Comparison of ENCODE assay signal across 1 cellular context in the genomic region with DNA sequence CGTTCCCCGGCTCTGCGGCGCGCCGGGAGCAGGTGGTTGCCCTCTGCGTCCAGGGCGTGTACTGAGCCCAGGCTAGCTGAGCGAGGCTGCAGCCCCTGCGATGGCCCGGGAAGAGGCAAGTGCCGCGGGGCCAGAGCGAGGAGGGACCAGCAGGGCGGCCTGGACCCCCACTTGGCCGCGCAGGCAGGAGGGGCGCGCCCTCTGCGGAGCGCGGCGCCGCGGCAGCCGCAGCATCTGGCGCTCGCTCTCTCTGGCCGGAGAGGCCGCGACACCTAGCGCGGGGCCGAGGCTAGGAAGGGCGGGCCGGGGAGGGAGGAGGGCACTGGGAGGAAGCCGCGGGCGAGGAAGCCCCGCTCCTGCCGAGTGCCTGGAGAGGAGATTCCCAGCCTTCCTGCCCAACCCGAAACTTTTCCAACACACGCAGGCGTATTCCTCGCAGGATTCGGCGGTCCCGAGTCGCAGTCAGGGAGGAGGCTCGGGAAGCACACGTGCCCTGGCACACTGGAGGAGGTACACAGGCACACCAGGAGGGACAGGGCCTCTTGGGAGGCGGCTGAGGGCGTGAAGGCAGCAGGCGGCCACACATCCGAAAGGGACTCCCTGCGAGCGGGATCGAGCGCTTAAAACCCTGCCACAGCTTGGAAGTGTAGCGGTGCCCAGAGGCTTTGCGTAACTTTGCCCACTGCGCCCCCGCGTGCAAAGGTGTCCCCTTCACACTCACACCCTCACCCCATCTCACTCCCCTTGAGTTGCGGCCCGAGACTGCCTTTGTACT.
A peak's percentile ranks its signal among the peaks of the same experiment; 100 is the strongest.
TF ChIP-seq lines count a peak whose summit lies in the region.

No MANE protein-coding gene starts in this region.

TF ChIP-seq in WTC11, 78 proteins besides CTCF, POLR2A, EP300 and RAD21 (continued from another document and continues in another):
- 0 out of 2 replicates have a peak, but pooled peaks have one; percentile 26 for TF ChIP-seq ZBTB21 (CRISPR knock-in tag; IDR thresholded peaks at IDR 0.05; ENCODE audit: borderline replicate concordance)
- TF ChIP-seq GRHL2 (CRISPR knock-in tag; IDR thresholded peaks at IDR 0.05; ENCODE audit: insufficient replicate concordance, severe bottlenecking), result no peak
- TF ChIP-seq, protein P1, sequence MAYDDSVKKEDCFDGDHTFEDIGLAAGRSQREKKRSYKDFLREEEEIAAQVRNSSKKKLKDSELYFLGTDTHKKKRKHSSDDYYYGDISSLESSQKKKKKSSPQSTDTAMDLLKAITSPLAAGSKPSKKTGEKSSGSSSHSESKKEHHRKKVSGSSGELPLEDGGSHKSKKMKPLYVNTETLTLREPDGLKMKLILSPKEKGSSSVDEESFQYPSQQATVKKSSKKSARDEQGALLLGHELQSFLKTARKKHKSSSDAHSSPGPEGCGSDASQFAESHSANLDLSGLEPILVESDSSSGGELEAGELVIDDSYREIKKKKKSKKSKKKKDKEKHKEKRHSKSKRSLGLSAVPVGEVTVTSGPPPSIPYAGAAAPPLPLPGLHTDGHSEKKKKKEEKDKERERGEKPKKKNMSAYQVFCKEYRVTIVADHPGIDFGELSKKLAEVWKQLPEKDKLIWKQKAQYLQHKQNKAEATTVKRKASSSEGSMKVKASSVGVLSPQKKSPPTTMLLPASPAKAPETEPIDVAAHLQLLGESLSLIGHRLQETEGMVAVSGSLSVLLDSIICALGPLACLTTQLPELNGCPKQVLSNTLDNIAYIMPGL (CRISPR knock-in tag; IDR thresholded peaks at IDR 0.05), result peak; percentile 79; the same call in 1 of the 2 replicates
- TF ChIP-seq, protein P2, sequence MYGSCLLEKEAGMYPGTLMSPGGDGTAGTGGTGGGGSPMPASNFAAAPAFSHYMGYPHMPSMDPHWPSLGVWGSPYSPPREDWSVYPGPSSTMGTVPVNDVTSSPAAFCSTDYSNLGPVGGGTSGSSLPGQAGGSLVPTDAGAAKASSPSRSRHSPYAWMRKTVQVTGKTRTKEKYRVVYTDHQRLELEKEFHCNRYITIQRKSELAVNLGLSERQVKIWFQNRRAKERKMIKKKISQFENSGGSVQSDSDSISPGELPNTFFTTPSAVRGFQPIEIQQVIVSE (CRISPR knock-in tag; IDR thresholded peaks at IDR 0.05; ENCODE audit: borderline replicate concordance), result no peak
- TF ChIP-seq, protein P3, sequence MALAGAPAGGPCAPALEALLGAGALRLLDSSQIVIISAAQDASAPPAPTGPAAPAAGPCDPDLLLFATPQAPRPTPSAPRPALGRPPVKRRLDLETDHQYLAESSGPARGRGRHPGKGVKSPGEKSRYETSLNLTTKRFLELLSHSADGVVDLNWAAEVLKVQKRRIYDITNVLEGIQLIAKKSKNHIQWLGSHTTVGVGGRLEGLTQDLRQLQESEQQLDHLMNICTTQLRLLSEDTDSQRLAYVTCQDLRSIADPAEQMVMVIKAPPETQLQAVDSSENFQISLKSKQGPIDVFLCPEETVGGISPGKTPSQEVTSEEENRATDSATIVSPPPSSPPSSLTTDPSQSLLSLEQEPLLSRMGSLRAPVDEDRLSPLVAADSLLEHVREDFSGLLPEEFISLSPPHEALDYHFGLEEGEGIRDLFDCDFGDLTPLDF (CRISPR knock-in tag; IDR thresholded peaks at IDR 0.05), result no peak
- TF ChIP-seq TCF7 (CRISPR knock-in tag; IDR thresholded peaks at IDR 0.05; ENCODE audit: low read depth), result 0 out of 2 replicates have a peak, but pooled peaks have one; percentile 32
- no peak for TF ChIP-seq ZNF121 (CRISPR knock-in tag; IDR thresholded peaks at IDR 0.05)
- TF ChIP-seq, protein P4, sequence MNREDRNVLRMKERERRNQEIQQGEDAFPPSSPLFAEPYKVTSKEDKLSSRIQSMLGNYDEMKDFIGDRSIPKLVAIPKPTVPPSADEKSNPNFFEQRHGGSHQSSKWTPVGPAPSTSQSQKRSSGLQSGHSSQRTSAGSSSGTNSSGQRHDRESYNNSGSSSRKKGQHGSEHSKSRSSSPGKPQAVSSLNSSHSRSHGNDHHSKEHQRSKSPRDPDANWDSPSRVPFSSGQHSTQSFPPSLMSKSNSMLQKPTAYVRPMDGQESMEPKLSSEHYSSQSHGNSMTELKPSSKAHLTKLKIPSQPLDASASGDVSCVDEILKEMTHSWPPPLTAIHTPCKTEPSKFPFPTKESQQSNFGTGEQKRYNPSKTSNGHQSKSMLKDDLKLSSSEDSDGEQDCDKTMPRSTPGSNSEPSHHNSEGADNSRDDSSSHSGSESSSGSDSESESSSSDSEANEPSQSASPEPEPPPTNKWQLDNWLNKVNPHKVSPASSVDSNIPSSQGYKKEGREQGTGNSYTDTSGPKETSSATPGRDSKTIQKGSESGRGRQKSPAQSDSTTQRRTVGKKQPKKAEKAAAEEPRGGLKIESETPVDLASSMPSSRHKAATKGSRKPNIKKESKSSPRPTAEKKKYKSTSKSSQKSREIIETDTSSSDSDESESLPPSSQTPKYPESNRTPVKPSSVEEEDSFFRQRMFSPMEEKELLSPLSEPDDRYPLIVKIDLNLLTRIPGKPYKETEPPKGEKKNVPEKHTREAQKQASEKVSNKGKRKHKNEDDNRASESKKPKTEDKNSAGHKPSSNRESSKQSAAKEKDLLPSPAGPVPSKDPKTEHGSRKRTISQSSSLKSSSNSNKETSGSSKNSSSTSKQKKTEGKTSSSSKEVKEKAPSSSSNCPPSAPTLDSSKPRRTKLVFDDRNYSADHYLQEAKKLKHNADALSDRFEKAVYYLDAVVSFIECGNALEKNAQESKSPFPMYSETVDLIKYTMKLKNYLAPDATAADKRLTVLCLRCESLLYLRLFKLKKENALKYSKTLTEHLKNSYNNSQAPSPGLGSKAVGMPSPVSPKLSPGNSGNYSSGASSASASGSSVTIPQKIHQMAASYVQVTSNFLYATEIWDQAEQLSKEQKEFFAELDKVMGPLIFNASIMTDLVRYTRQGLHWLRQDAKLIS (CRISPR knock-in tag; IDR thresholded peaks at IDR 0.05; ENCODE audit: borderline replicate concordance), result no peak
- no peak; the same call in 1 of the 2 replicates for TF ChIP-seq ESRRA (CRISPR knock-in tag; IDR thresholded peaks at IDR 0.05; ENCODE audit: borderline replicate concordance)
- TF ChIP-seq ZNF396 (CRISPR knock-in tag; IDR thresholded peaks at IDR 0.05; ENCODE audit: borderline replicate concordance), result no peak
- TF ChIP-seq CREB1 (CRISPR knock-in tag; IDR thresholded peaks at IDR 0.05), result no peak
- TF ChIP-seq TEAD4 (CRISPR knock-in tag; IDR thresholded peaks at IDR 0.05), result no peak
- TF ChIP-seq SP1 (CRISPR knock-in tag; conservative IDR thresholded peaks at IDR 0.05), result peak; percentile 45; the same call in 1 of the 2 replicates
- no peak for TF ChIP-seq NFYB (CRISPR knock-in tag; conservative IDR thresholded peaks at IDR 0.05; ENCODE audit: low read depth)
- TF ChIP-seq, protein P5, sequence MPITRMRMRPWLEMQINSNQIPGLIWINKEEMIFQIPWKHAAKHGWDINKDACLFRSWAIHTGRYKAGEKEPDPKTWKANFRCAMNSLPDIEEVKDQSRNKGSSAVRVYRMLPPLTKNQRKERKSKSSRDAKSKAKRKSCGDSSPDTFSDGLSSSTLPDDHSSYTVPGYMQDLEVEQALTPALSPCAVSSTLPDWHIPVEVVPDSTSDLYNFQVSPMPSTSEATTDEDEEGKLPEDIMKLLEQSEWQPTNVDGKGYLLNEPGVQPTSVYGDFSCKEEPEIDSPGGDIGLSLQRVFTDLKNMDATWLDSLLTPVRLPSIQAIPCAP (CRISPR knock-in tag; IDR thresholded peaks at IDR 0.05), result no peak
- peak; percentile 26; the same call in 1 of the 2 replicates for TF ChIP-seq ELF4 (CRISPR knock-in tag; IDR thresholded peaks at IDR 0.05; ENCODE audit: low read depth)
- TF ChIP-seq MXD4 (CRISPR knock-in tag; IDR thresholded peaks at IDR 0.05; ENCODE audit: borderline replicate concordance), result no peak
- TF ChIP-seq NFE2L1 (CRISPR knock-in tag; IDR thresholded peaks at IDR 0.05), result no peak
- TF ChIP-seq IRF2 (CRISPR knock-in tag; IDR thresholded peaks at IDR 0.05; ENCODE audit: borderline replicate concordance, low read depth), result no peak
- TF ChIP-seq, protein P6, sequence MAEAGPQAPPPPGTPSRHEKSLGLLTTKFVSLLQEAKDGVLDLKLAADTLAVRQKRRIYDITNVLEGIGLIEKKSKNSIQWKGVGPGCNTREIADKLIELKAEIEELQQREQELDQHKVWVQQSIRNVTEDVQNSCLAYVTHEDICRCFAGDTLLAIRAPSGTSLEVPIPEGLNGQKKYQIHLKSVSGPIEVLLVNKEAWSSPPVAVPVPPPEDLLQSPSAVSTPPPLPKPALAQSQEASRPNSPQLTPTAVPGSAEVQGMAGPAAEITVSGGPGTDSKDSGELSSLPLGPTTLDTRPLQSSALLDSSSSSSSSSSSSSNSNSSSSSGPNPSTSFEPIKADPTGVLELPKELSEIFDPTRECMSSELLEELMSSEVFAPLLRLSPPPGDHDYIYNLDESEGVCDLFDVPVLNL (CRISPR knock-in tag; IDR thresholded peaks at IDR 0.05; ENCODE audit: borderline replicate concordance, low read depth), result 0 out of 2 replicates have a peak, but pooled peaks have one; percentile 26
- TF ChIP-seq, protein P7, sequence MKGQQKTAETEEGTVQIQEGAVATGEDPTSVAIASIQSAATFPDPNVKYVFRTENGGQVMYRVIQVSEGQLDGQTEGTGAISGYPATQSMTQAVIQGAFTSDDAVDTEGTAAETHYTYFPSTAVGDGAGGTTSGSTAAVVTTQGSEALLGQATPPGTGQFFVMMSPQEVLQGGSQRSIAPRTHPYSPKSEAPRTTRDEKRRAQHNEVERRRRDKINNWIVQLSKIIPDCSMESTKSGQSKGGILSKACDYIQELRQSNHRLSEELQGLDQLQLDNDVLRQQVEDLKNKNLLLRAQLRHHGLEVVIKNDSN (CRISPR knock-in tag; IDR thresholded peaks at IDR 0.05), result no peak
- TF ChIP-seq CBFB (CRISPR knock-in tag; IDR thresholded peaks at IDR 0.05; ENCODE audit: low read depth), result no peak
- no peak for TF ChIP-seq NR3C1 (CRISPR knock-in tag; conservative IDR thresholded peaks at IDR 0.05; ENCODE audit: low read depth)
- TF ChIP-seq, protein P8, sequence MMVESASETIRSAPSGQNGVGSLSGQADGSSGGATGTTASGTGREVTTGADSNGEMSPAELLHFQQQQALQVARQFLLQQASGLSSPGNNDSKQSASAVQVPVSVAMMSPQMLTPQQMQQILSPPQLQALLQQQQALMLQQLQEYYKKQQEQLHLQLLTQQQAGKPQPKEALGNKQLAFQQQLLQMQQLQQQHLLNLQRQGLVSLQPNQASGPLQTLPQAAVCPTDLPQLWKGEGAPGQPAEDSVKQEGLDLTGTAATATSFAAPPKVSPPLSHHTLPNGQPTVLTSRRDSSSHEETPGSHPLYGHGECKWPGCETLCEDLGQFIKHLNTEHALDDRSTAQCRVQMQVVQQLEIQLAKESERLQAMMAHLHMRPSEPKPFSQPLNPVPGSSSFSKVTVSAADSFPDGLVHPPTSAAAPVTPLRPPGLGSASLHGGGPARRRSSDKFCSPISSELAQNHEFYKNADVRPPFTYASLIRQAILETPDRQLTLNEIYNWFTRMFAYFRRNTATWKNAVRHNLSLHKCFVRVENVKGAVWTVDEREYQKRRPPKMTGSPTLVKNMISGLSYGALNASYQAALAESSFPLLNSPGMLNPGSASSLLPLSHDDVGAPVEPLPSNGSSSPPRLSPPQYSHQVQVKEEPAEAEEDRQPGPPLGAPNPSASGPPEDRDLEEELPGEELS (CRISPR knock-in tag; IDR thresholded peaks at IDR 0.05), result peak; percentile 49
- peak; percentile 60; the same call in 1 of the 2 replicates for TF ChIP-seq ZNF423 (CRISPR knock-in tag; IDR thresholded peaks at IDR 0.05)
- TF ChIP-seq, protein P9, sequence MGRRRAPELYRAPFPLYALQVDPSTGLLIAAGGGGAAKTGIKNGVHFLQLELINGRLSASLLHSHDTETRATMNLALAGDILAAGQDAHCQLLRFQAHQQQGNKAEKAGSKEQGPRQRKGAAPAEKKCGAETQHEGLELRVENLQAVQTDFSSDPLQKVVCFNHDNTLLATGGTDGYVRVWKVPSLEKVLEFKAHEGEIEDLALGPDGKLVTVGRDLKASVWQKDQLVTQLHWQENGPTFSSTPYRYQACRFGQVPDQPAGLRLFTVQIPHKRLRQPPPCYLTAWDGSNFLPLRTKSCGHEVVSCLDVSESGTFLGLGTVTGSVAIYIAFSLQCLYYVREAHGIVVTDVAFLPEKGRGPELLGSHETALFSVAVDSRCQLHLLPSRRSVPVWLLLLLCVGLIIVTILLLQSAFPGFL (CRISPR knock-in tag; IDR thresholded peaks at IDR 0.05; ENCODE audit: borderline replicate concordance), result no peak
- 0 out of 2 replicates have a peak, but pooled peaks have one; percentile 37 for TF ChIP-seq ZNF138 (CRISPR knock-in tag; conservative IDR thresholded peaks at IDR 0.05)
- no peak for TF ChIP-seq SMAD4 (CRISPR knock-in tag; IDR thresholded peaks at IDR 0.05)
- TF ChIP-seq JUN (CRISPR knock-in tag; IDR thresholded peaks at IDR 0.05), result 0 out of 2 replicates have a peak, but pooled peaks have one; percentile 35
- TF ChIP-seq ATF1 (CRISPR knock-in tag; IDR thresholded peaks at IDR 0.05), result no peak
- TF ChIP-seq FOXJ3 (CRISPR knock-in tag; IDR thresholded peaks at IDR 0.05; ENCODE audit: borderline replicate concordance), result no peak
- TF ChIP-seq, protein P10, sequence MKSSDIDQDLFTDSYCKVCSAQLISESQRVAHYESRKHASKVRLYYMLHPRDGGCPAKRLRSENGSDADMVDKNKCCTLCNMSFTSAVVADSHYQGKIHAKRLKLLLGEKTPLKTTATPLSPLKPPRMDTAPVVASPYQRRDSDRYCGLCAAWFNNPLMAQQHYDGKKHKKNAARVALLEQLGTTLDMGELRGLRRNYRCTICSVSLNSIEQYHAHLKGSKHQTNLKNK (CRISPR knock-in tag; IDR thresholded peaks at IDR 0.05), result no peak
- TF ChIP-seq, protein P11, sequence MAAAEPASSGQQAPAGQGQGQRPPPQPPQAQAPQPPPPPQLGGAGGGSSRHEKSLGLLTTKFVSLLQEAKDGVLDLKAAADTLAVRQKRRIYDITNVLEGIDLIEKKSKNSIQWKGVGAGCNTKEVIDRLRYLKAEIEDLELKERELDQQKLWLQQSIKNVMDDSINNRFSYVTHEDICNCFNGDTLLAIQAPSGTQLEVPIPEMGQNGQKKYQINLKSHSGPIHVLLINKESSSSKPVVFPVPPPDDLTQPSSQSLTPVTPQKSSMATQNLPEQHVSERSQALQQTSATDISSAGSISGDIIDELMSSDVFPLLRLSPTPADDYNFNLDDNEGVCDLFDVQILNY (CRISPR knock-in tag; IDR thresholded peaks at IDR 0.05), result peak; percentile 82
- TF ChIP-seq, protein P12, sequence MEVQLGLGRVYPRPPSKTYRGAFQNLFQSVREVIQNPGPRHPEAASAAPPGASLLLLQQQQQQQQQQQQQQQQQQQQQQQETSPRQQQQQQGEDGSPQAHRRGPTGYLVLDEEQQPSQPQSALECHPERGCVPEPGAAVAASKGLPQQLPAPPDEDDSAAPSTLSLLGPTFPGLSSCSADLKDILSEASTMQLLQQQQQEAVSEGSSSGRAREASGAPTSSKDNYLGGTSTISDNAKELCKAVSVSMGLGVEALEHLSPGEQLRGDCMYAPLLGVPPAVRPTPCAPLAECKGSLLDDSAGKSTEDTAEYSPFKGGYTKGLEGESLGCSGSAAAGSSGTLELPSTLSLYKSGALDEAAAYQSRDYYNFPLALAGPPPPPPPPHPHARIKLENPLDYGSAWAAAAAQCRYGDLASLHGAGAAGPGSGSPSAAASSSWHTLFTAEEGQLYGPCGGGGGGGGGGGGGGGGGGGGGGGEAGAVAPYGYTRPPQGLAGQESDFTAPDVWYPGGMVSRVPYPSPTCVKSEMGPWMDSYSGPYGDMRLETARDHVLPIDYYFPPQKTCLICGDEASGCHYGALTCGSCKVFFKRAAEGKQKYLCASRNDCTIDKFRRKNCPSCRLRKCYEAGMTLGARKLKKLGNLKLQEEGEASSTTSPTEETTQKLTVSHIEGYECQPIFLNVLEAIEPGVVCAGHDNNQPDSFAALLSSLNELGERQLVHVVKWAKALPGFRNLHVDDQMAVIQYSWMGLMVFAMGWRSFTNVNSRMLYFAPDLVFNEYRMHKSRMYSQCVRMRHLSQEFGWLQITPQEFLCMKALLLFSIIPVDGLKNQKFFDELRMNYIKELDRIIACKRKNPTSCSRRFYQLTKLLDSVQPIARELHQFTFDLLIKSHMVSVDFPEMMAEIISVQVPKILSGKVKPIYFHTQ (CRISPR knock-in tag; IDR thresholded peaks at IDR 0.05), result no peak
- no peak for TF ChIP-seq JAZF1 (CRISPR knock-in tag; IDR thresholded peaks at IDR 0.05)
